Comparison of ENCODE assay signal across 8 cellular contexts in genomic region chr20:50267041-50267865, GRCh38.
A peak's percentile ranks its signal among the peaks of the same experiment; 100 is the strongest.
DNase-seq lines count a peak whose midpoint lies in the region; ATAC-seq, FAIRE-seq and TF ChIP-seq lines count a peak whose summit lies in the region.

No MANE protein-coding gene starts in this region.

- no peaks in the 10 kb centered on the region for H3K36me3 Mint-ChIP-seq in T-cell

- peak; percentile 9; the same call in 1 of the 2 replicates for TF ChIP-seq CTCF in AG10803 (conservative IDR thresholded peaks at IDR 0.05; ENCODE audit: low read length)
- TF ChIP-seq CTCF in H1 (IDR thresholded peaks at IDR 0.05; ENCODE audit: control extremely low read depth in 1 of 3, insufficient read depth in 1 of 3, low read depth in 1 of 3, low read length in 3 of 3): no peak

- no peak overlapping the region for H3K9ac ChIP-seq in H1 (replicated peaks in 1 of 4; ENCODE audit: extremely low read depth in 1 of 4, low read depth in 3 of 4, low read length in 3 of 4)
- H3K9ac ChIP-seq in mucosa of stomach (ENCODE audit: low read length): peak overlapping the region; percentile 61

- no peaks in the 10 kb centered on the region for H3K79me1 ChIP-seq in H1 (ENCODE audit: low read depth, low read length)

- peaks cover 13 to 19% of the 10 kb centered on the region in 2 donors for H3K27me3 Mint-ChIP-seq in T-cell

- no peak overlapping the region for H3K4ac ChIP-seq in H1 (replicated peaks; ENCODE audit: insufficient read length, low read depth, low read length)

- H3K18ac ChIP-seq in H1 (ENCODE audit: extremely low read depth, low read length): peak overlapping the region; percentile 60

- no peak for FAIRE-seq in H1 (lab: Jason Lieb, UNC)

- peak overlapping the region; percentile 32; the same call in 1 of the 2 replicates for H2BK20ac ChIP-seq in H1 (ENCODE audit: low read length)

- H3K27ac ChIP-seq in H1 (ENCODE audit: low read depth, low read length): no peak overlapping the region

- H3K56ac ChIP-seq in H1 (replicated peaks; ENCODE audit: insufficient read length, low read depth, low read length): no peak overlapping the region

- POLR2A ChIA-PET in H1 (lab: Charles Lee; ENCODE audit: partially characterized antibody): interaction anchor here (1.2 to 1.9 kb wide), 2 partner anchors 73 to 76 kb away, joined by 4 to 6 read pairs; partner anchors contain the start of gene CEBPB
- POLR2A ChIA-PET in T-cell (lab: Charles Lee): no interaction called here

- H3K36me3 ChIP-seq in H1 (ENCODE audit: control insufficient read depth in 2 of 4, insufficient read depth in 4 of 4, low read length in 3 of 4): no peaks in the 10 kb centered on the region
- H3K36me3 ChIP-seq in mucosa of stomach (ENCODE audit: control insufficient read depth, insufficient read depth, low read length): no peaks in the 10 kb centered on the region

- peaks cover 0 to 6% (median 0%) of the 10 kb centered on the region in 3 donors for H3K4me1 Mint-ChIP-seq in T-cell

- H2AFZ ChIP-seq in H1 (ENCODE audit: low read length): peak overlapping the region; percentile 78; the same call in 1 of the 2 replicates

- H3K9me3 ChIP-seq in H1 (ENCODE audit: insufficient read depth in 2 of 2, low read depth in 1 of 2, low read length in 1 of 2) (no peaks in the 10 kb centered on the region), mucosa of stomach (ENCODE audit: control insufficient read depth, low read length) (no peaks in the 10 kb centered on the region)

- H4K20me1 ChIP-seq in H1 (replicated peaks in 1 of 2; ENCODE audit: control insufficient read depth in 1 of 2, insufficient read depth in 2 of 2, low read length in 2 of 2): no peaks in the 10 kb centered on the region

- no peaks in the 10 kb centered on the region for H3K9me3 Mint-ChIP-seq in T-cell

- no peak for TF ChIP-seq EP300 in H1 (IDR thresholded peaks at IDR 0.05; ENCODE audit: borderline replicate concordance in 1 of 2, low read depth in 2 of 2, low read length in 2 of 2)

- H3K23ac ChIP-seq in H1 (ENCODE audit: insufficient read length): no peak overlapping the region

- H3K4me1 ChIP-seq in H1 (replicated peaks in 1 of 4; ENCODE audit: control insufficient read depth in 3 of 4, insufficient read depth in 4 of 4, low read length in 3 of 4): peaks cover 4 to 9% (median 8%) of the 10 kb centered on the region in 4 experiments; a peak in 6 of 7 replicates
- peaks cover 22% of the 10 kb centered on the region for H3K4me1 ChIP-seq in mucosa of stomach (ENCODE audit: control insufficient read depth, insufficient read depth, low read length)

- TF ChIP-seq POLR2A in H1 (IDR thresholded peaks at IDR 0.05; ENCODE audit: control extremely low read depth in 1 of 2, low read depth in 2 of 2, low read length in 2 of 2): no peak

- H2BK120ac ChIP-seq in H1 (replicated peaks; ENCODE audit: low read depth, low read length): no peak overlapping the region

- H2AK5ac ChIP-seq in H1 (ENCODE audit: low read depth, low read length): no peak overlapping the region

- no peak for TF ChIP-seq RAD21 in H1 (IDR thresholded peaks at IDR 0.05 in 1 of 2, conservative IDR thresholded peaks at IDR 0.05 in 1 of 2; ENCODE audit: low read depth in 2 of 2, low read length in 2 of 2)

- no peaks in the 10 kb centered on the region for H3K79me2 ChIP-seq in H1 (ENCODE audit: control insufficient read depth in 1 of 2, insufficient read depth in 2 of 2, low read length in 2 of 2)

- WGBS in H1 (ENCODE audit: extremely low coverage in 1 of 2, insufficient coverage in 1 of 2, insufficient read length in 1 of 2, insufficient replicate concordance in 2 of 2, low coverage in 1 of 2, low lambda C conversion rate in 2 of 2, missing lambda C conversion rate in 1 of 2), 2 experiments: 70% methylated on average over 21 of the region's 21 CpGs; no CpG with 5 or more reads in 1 of the 2 experiments

- peak overlapping the region; percentile 99; the same call in 1 of the 2 replicates for H2BK15ac ChIP-seq in H1 (ENCODE audit: low read length)

- H2BK5ac ChIP-seq in H1 (ENCODE audit: low read depth, low read length): no peak overlapping the region

- peak overlapping the region; percentile 82 for H4K8ac ChIP-seq in H1 (ENCODE audit: extremely low read depth, insufficient read depth, low read length)

- ATAC-seq in T-cell (replicated peaks in 1 of 4): no peak
- ATAC-seq in HG03432 (IDR thresholded peaks at IDR 0.05; ENCODE audit: unreplicated experiment): no peak

- no peaks in the 10 kb centered on the region for H3K23me2 ChIP-seq in H1 (ENCODE audit: low read depth, low read length)

- H3K4me3 Mint-ChIP-seq in T-cell: no peak overlapping the region

- H4K91ac ChIP-seq in H1 (replicated peaks; ENCODE audit: insufficient read length, low read length): peak overlapping the region; percentile 10

- 0 out of 4 replicates have a peak overlapping the region, but pooled peaks of 1 of the 2 experiments have one; percentile 17 for H3K4me2 ChIP-seq in H1 (ENCODE audit: insufficient read depth in 1 of 2, low read depth in 2 of 2, low read length in 2 of 2)

- CTCF ChIA-PET in H1 (lab: Charles Lee; ENCODE audit: partially characterized antibody): interaction anchor here (1.0 to 5.0 kb wide), 2 partner anchors 9 to 15 kb away, joined by 4 to 45 read pairs; no protein-coding TSS in a partner anchor
- CTCF ChIA-PET in T-cell (lab: Charles Lee): no interaction called here

- H4K5ac ChIP-seq in H1 (ENCODE audit: insufficient read length, low read depth, low read length): peak overlapping the region; percentile 34

- no peak overlapping the region for H3K14ac ChIP-seq in H1 (ENCODE audit: insufficient read length)

- peak; percentile 89 for DNase-seq in AG10803 (ENCODE audit: low read depth)
- peak; percentile 64 for DNase-seq in NCI-H1048 (lab: John Stamatoyannopoulos, UW)
- peak in 1 of 2 experiments; percentile 72 for DNase-seq in H1 (ENCODE audit: low read depth in 1 of 2, low spot score in 2 of 2)
- no peak for DNase-seq in mesenteric fat pad (ENCODE audit: low spot score)
- DNase-seq in putamen (ENCODE audit: low spot score): no peak
- DNase-seq in T-cell: no peak

- no peak overlapping the region for H3K27ac Mint-ChIP-seq in T-cell

- no peak overlapping the region; the same call in 1 of the 2 replicates for H2BK12ac ChIP-seq in H1 (ENCODE audit: low read depth, low read length)

- H3K27me3 ChIP-seq in H1 (replicated peaks in 1 of 4; ENCODE audit: control insufficient read depth in 3 of 4, extremely low read depth in 1 of 4, insufficient read depth in 3 of 4, low read length in 3 of 4): no peaks in the 10 kb centered on the region
- H3K27me3 ChIP-seq in mucosa of stomach (ENCODE audit: control insufficient read depth, insufficient read depth, low read length): no peaks in the 10 kb centered on the region

- H3K4me3 ChIP-seq in AG10803 (ENCODE audit: low read length): no peak overlapping the region
- peak overlapping the region in 1 of 4 experiments; percentile 4; a peak in 1 of 8 replicates for H3K4me3 ChIP-seq in H1 (ENCODE audit: extremely low read depth in 1 of 4, insufficient read depth in 2 of 4, low read depth in 3 of 4, low read length in 4 of 4)
- no peak overlapping the region for H3K4me3 ChIP-seq in mucosa of stomach (ENCODE audit: low read length)

TF ChIP-seq in H1, 55 proteins besides CTCF, POLR2A, EP300 and RAD21:
- TF ChIP-seq KDM1A (IDR thresholded peaks at IDR 0.05; ENCODE audit: borderline replicate concordance, low read length) (peak; percentile 70; the same call in 1 of the 2 replicates), SIRT6 (IDR thresholded peaks at IDR 0.05; ENCODE audit: low read length) (no peak)

Comparison
In these comparisons a context has a peak if more than half of its experiments do, and no peak if none do; other contexts are left out.
1. DNase-seq: peak in AG10803 (single experiment) and NCI-H1048 (single experiment); none in mesenteric fat pad (single experiment), putamen (single experiment) and T-cell (0 of 34).